Comparison of ENCODE assay signal across 8 cellular contexts in the genomic region with DNA sequence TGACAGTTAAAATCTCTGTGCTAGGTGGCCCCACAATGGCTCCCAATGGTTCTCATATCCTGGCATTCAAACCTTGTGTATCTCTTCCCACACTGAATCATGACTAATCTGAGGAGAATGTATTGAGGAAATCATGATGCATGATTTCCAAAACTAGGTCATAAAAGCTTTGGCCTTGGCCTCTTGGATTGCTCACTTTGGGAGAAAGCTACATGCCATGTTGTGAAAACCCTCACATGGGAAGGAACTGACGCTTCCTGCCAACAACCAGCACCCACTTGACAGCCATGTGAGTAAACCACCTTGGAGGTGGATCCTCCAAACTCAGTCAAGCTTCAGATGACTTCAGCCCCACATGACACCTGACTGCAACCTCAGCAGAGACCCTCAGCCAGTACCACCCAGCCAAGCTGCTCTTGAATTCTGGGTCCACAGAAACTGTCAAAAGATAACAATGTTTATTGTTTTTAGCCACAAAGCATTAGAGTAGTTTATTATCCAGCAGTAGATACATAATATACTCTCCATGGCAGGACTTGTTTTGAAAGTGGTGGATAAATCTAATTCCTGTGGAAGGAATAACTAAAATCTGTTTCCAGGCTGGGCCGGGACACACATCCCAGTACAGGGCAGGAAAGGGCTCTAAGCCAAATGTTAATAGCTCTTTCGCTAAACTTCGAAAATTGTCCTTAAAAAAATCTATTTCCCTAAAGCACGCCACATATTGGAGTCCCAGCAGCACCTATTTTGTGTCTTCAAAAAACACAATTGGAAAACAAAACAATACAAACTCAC. TPM values are rescaled to one million over a fixed set of nuclear protein-coding genes. Genes with fewer than 3 reads are reported as not detected.
A peak's percentile ranks its signal among the peaks of the same experiment; 100 is the strongest.
DNase-seq lines count a peak whose midpoint lies in the region; ATAC-seq and TF ChIP-seq lines count a peak whose summit lies in the region.

No MANE protein-coding gene starts in this region.

- WGBS in esophagus squamous epithelium, 2 donors = 60 to 64% methylated on average over 5 of the region's 5 CpGs

- peaks cover 5 to 22% (median 5%) of the 10 kb centered on the region in 3 donors for H3K4me1 ChIP-seq in esophagus squamous epithelium
- peaks cover 10% of the 10 kb centered on the region for H3K4me1 ChIP-seq in parathyroid adenoma

- H3K4me2 ChIP-seq in parathyroid adenoma (ENCODE audit: low read length) = no peak overlapping the region

- no peaks in the 10 kb centered on the region for H3K79me2 ChIP-seq in parathyroid adenoma

- no peak for TF ChIP-seq POLR2A in esophagus squamous epithelium (IDR thresholded peaks at IDR 0.05)

- H3K27me3 ChIP-seq in esophagus squamous epithelium (no peaks in the 10 kb centered on the region), parathyroid adenoma (ENCODE audit: control insufficient read depth, insufficient read depth, low read length) (no peaks in the 10 kb centered on the region)

- peak overlapping the region; percentile 36; the same call in 1 of the 2 replicates for H3K27ac ChIP-seq in RWPE1
- H3K27ac ChIP-seq in esophagus squamous epithelium = peak overlapping the region in 3 of 4 donors; percentile 64 to 81 (median 78)
- H3K27ac ChIP-seq in parathyroid adenoma = no peak overlapping the region

- CTCF ChIA-PET in RWPE1 (lab: Yijun Ruan, JAX) = interaction anchor here (0.6 kb wide), 1 partner anchor 115 kb away, joined by 4 read pairs; no protein-coding TSS in a partner anchor

- no peak for TF ChIP-seq CTCF in RWPE1 (conservative IDR thresholded peaks at IDR 0.05; ENCODE audit: low read depth)
- no peak for TF ChIP-seq CTCF in esophagus squamous epithelium (IDR thresholded peaks at IDR 0.05)
- TF ChIP-seq CTCF in parathyroid adenoma (IDR thresholded peaks at IDR 0.05) = no peak

- ATAC-seq in HG02642 (IDR thresholded peaks at IDR 0.05; ENCODE audit: poor library complexity, unreplicated experiment) (no peak), left lobe of liver (no peak), GM18502 (IDR thresholded peaks at IDR 0.05; ENCODE audit: poor library complexity, unreplicated experiment) (no peak)

- no peaks in the 10 kb centered on the region for H3K9me3 ChIP-seq in esophagus squamous epithelium
- no peaks in the 10 kb centered on the region for H3K9me3 ChIP-seq in parathyroid adenoma (ENCODE audit: control insufficient read depth, low read length)

- no peak overlapping the region for H3K9ac ChIP-seq in parathyroid adenoma

- intact Hi-C loops in esophagus squamous epithelium (cut with DNase I) = no loop called here

- POLR2A ChIA-PET in RWPE1 (lab: Yijun Ruan, JAX; ENCODE audit: low non-redundant PET) = no interaction called here

- H3K36me3 ChIP-seq in esophagus squamous epithelium = no peaks in the 10 kb centered on the region
- no peaks in the 10 kb centered on the region for H3K36me3 ChIP-seq in parathyroid adenoma (ENCODE audit: control insufficient read depth, insufficient read depth, low read length)

- DNase-seq in EL (peak; percentile 98), RWPE1 (ENCODE audit: low spot score) (peak; percentile 63), esophagus squamous epithelium (lab: John Stamatoyannopoulos, UW) (no peak), left lobe of liver (ENCODE audit: low spot score) (no peak), MV-4-11 (lab: John Stamatoyannopoulos, UW) (no peak)

- H3K4me3 ChIP-seq in esophagus squamous epithelium (peak overlapping the region in 3 of 4 donors; percentile 58 to 73 (median 58)), parathyroid adenoma (ENCODE audit: low read depth, low read length) (no peak overlapping the region)

- H2AFZ ChIP-seq in parathyroid adenoma = peak overlapping the region; percentile 100

RNA-seq across cellular contexts. Expression of a gene that starts 1.0 kb away (rescaled TPM):
- total RNA-seq in esophagus squamous epithelium (1 to 10 TPM in 1 of 4 donors, under 1 TPM in 2, not detected in 1; 0.26 to 1.3 (median 0.56) TPM), left lobe of liver (1.0 TPM)

RNA-seq across cellular contexts. Expression of a gene that starts 19.9 kb away (rescaled TPM):
- total RNA-seq in esophagus squamous epithelium = 10 to 100 TPM in 1 of 4 donors, 1 to 10 TPM in 3; 5.1 to 13.4 (median 8.3) TPM
- total RNA-seq in left lobe of liver = 8.1 TPM

RNA-seq across cellular contexts. Expression of a gene that starts 27.9 kb away (rescaled TPM):
- total RNA-seq in esophagus squamous epithelium (1 to 10 TPM; 1.9 to 9.4 (median 3.9) TPM), left lobe of liver (6.1 TPM)

RNA-seq across cellular contexts. Expression of a gene that starts 47.7 kb away (rescaled TPM):
- total RNA-seq in esophagus squamous epithelium (100 to 1,000 TPM; 333 to 488 (median 431) TPM), left lobe of liver (638 TPM)

Comparison
In these comparisons a context has a peak if more than half of its experiments do, and no peak if none do; other contexts are left out.
1. DNase-seq: peak in EL (single experiment) and RWPE1 (single experiment); none in esophagus squamous epithelium (single experiment), left lobe of liver (single experiment) and MV-4-11 (single experiment).